In genomic region chr2:145807978-145808377, GRCh38 we compare ENCODE assay signal across 33 cellular contexts.
DNase-seq lines count a peak whose midpoint lies in the region; FAIRE-seq and TF ChIP-seq lines count a peak whose summit lies in the region.
"Had no signal": no experiment of that assay in that cellular context is flagged by ENCODE, and none has a peak within 500 bp of the region (broad histone marks: within the 10 kb centered on the region; RNA-seq: fewer than 3 reads in every experiment).

No MANE protein-coding gene starts in this region.

- no peaks in the 10 kb centered on the region for H3K27me3 ChIP-seq in mammary epithelial cell (ENCODE audit: insufficient read depth, low read length)
- H3K27me3 ChIP-seq in breast epithelium = no peaks in the 10 kb centered on the region
- no peaks in the 10 kb centered on the region for H3K27me3 ChIP-seq in astrocyte (ENCODE audit: insufficient read depth, low read length)
- no peaks in the 10 kb centered on the region for H3K27me3 ChIP-seq in neural progenitor cell
- H3K27me3 ChIP-seq: body of pancreas had no signal

- H3K36me3 Mint-ChIP-seq in astrocyte (ENCODE audit: low read depth, unreplicated experiment) = no peaks in the 10 kb centered on the region
- H3K36me3 Mint-ChIP-seq in neural progenitor cell = no peaks in the 10 kb centered on the region
- H3K36me3 Mint-ChIP-seq: CD8-positive, alpha-beta T cell; immature natural killer cell; mesothelial cell of epicardium; naive B cell had no signal

- no peak overlapping the region for H3K27ac Mint-ChIP-seq in astrocyte (ENCODE audit: unreplicated experiment)
- H3K27ac Mint-ChIP-seq in neural progenitor cell = no peak overlapping the region
- H3K27ac Mint-ChIP-seq: B cell; CD8-positive, alpha-beta T cell; immature natural killer cell; mesothelial cell of epicardium; naive B cell; T-helper 2 cell treated with Interferon-gamma antibody and Interleukin-4, amounts not matched to agents 5 μg/mL and 100 μg/mL, for 36 hours had no signal

- H3K9me3 Mint-ChIP-seq in astrocyte (ENCODE audit: unreplicated experiment) = no peaks in the 10 kb centered on the region
- no peaks in the 10 kb centered on the region for H3K9me3 Mint-ChIP-seq in neural progenitor cell
- H3K9me3 Mint-ChIP-seq: CD8-positive, alpha-beta T cell; immature natural killer cell; naive B cell; T-helper 2 cell treated with Interferon-gamma antibody and Interleukin-4, amounts not matched to agents 5 μg/mL and 100 μg/mL, for 36 hours had no signal

- dilution Hi-C loops in mammary epithelial cell (cut with HindIII; ENCODE audit: low sequenced_read_pairs) = no loop called here

- H4K20me1 ChIP-seq in mammary epithelial cell (ENCODE audit: insufficient read depth, low read length) = no peaks in the 10 kb centered on the region
- H4K20me1 ChIP-seq in astrocyte (ENCODE audit: insufficient read depth, low read length) = no peaks in the 10 kb centered on the region
- no peaks in the 10 kb centered on the region for H4K20me1 ChIP-seq in neural progenitor cell (ENCODE audit: low read depth)

- H3K79me2 ChIP-seq in mammary epithelial cell (ENCODE audit: insufficient read depth, low read length) = no peaks in the 10 kb centered on the region
- H3K79me2 ChIP-seq in astrocyte (ENCODE audit: insufficient read depth, low read length) = no peaks in the 10 kb centered on the region
- H3K79me2 ChIP-seq in neural progenitor cell (ENCODE audit: low read depth) = no peaks in the 10 kb centered on the region

- CTCF ChIA-PET in mammary epithelial cell (lab: Charles Lee; ENCODE audit: low non-redundant PET) = no interaction called here

- no peak for TF ChIP-seq CTCF in mammary epithelial cell (conservative IDR thresholded peaks at IDR 0.05 in 1 of 2, IDR thresholded peaks at IDR 0.05 in 1 of 2; ENCODE audit: extremely low read depth in 1 of 2, insufficient read depth in 1 of 2, low read depth in 1 of 2, low read length in 2 of 2)
- no peak for TF ChIP-seq CTCF in breast epithelium (IDR thresholded peaks at IDR 0.05)
- TF ChIP-seq CTCF in astrocyte (IDR thresholded peaks at IDR 0.05; ENCODE audit: insufficient read depth, low read depth, low read length) = no peak
- TF ChIP-seq CTCF in fibroblast of villous mesenchyme (IDR thresholded peaks at IDR 0.05; ENCODE audit: insufficient read depth, low read depth, low read length) = no peak
- no peak for TF ChIP-seq CTCF in neural progenitor cell (IDR thresholded peaks at IDR 0.05)

- in situ Hi-C loops in mammary epithelial cell (cut with MboI; ENCODE audit: low sequenced_read_pairs in 2 of 2) = no loop called here

- intact Hi-C loops in mammary epithelial cell (cut with micrococcal nuclease) (no loop called here), breast epithelium (cut with DNase I; ENCODE audit: low total_unique reads) (no loop called here)

- H3K36me3 ChIP-seq in mammary epithelial cell (ENCODE audit: insufficient read depth, low read length) (no peaks in the 10 kb centered on the region), breast epithelium (no peaks in the 10 kb centered on the region), astrocyte (ENCODE audit: insufficient read depth, low read length) (no peaks in the 10 kb centered on the region), neural progenitor cell (no peaks in the 10 kb centered on the region)
- H3K36me3 ChIP-seq: left ventricle myocardium inferior, thoracic aorta had no signal

- TF ChIP-seq POLR2A in breast epithelium (IDR thresholded peaks at IDR 0.05) = no peak

- H3K4me3 Mint-ChIP-seq in astrocyte (ENCODE audit: unreplicated experiment) (no peak overlapping the region), neural progenitor cell (no peak overlapping the region)
- H3K4me3 Mint-ChIP-seq: B cell; CD8-positive, alpha-beta T cell; immature natural killer cell; mesothelial cell of epicardium; naive B cell; T-helper 2 cell treated with Interferon-gamma antibody and Interleukin-4, amounts not matched to agents 5 μg/mL and 100 μg/mL, for 36 hours had no signal

- H3K9me3 ChIP-seq in mammary epithelial cell (replicated peaks; ENCODE audit: insufficient read depth, low read length) (no peaks in the 10 kb centered on the region), breast epithelium (no peaks in the 10 kb centered on the region), astrocyte (ENCODE audit: insufficient read depth, low read depth, low read length) (no peaks in the 10 kb centered on the region), neural progenitor cell (ENCODE audit: low read depth) (no peaks in the 10 kb centered on the region)
- H3K9me3 ChIP-seq: body of pancreas, left ventricle myocardium inferior, psoas muscle, thoracic aorta had no signal

- DNase-seq in mammary epithelial cell = peak; percentile 24
- no peak for DNase-seq in breast epithelium (ENCODE audit: low spot score in 2 of 2)
- DNase-seq in astrocyte (ENCODE audit: low read depth) = peak; percentile 18
- DNase-seq in fibroblast of villous mesenchyme (ENCODE audit: low read depth) = peak; percentile 12
- DNase-seq in germinal center (ENCODE audit: low spot score) = no peak
- no peak for DNase-seq in HK-2 (ENCODE audit: unreplicated experiment)
- DNase-seq in HT-29 (ENCODE audit: low spot score) = no peak
- no peak for DNase-seq in neural progenitor cell (ENCODE audit: low spot score)
- DNase-seq: activated CD4-positive, alpha-beta T cell treated with anti-CD3 and anti-CD28 coated beads for 4 hours; activated T-cell treated with anti-CD3 and anti-CD28 coated beads, Interleukin-2, amount 50 U/mL, for 1 hour; body of pancreas; CD8-positive, alpha-beta T cell; DMS 273 treated with DMSO at 0.1 percent for 48 hours; hippocampal formation; immature natural killer cell; left ventricle myocardium inferior; naive B cell; NCI-H1436; NCI-H510A treated with DMSO at 0.1 percent for 48 hours; occipital lobe; psoas muscle; Right ventricle myocardium superior; stimulated activated naive CD8-positive, alpha-beta T cell treated with anti-CD3 and anti-CD28 coated beads, Interleukin-15, Interleukin-2, amounts not matched to agents 100 U/mL and 50 U/mL, for 24 hours had no signal

- H2AFZ ChIP-seq in mammary epithelial cell (ENCODE audit: low read depth, low read length) = no peak overlapping the region
- no peak overlapping the region for H2AFZ ChIP-seq in astrocyte (ENCODE audit: low read depth, low read length)
- no peak overlapping the region for H2AFZ ChIP-seq in neural progenitor cell (replicated peaks)

- H3K9ac ChIP-seq in mammary epithelial cell (ENCODE audit: insufficient read depth, low read length) (no peak overlapping the region), astrocyte (ENCODE audit: low read length) (no peak overlapping the region), neural progenitor cell (no peak overlapping the region)
- H3K9ac ChIP-seq: KMS-11 had no signal

- H3K4me3 ChIP-seq in mammary epithelial cell (replicated peaks in 1 of 3; ENCODE audit: insufficient read depth in 1 of 3, low read depth in 2 of 3, low read length in 3 of 3) (no peak overlapping the region), breast epithelium (no peak overlapping the region), astrocyte (ENCODE audit: insufficient read depth, low read depth, low read length) (no peak overlapping the region), fibroblast of villous mesenchyme (ENCODE audit: low read depth, low read length) (no peak overlapping the region), neural progenitor cell (no peak overlapping the region)
- H3K4me3 ChIP-seq: body of pancreas, left ventricle myocardium inferior, psoas muscle, thoracic aorta had no signal

- no peaks in the 10 kb centered on the region for H3F3A ChIP-seq in neural progenitor cell (ENCODE audit: low read depth)

- H3K4me2 ChIP-seq in mammary epithelial cell (ENCODE audit: insufficient read depth, low read depth, low read length) = no peak overlapping the region
- no peak overlapping the region for H3K4me2 ChIP-seq in astrocyte (ENCODE audit: low read length)
- H3K4me2 ChIP-seq in neural progenitor cell = no peak overlapping the region
- H3K4me2 ChIP-seq: KMS-11 had no signal

- no peak overlapping the region for H3K27ac ChIP-seq in mammary epithelial cell (ENCODE audit: insufficient read depth, low read depth, low read length)
- no peak overlapping the region for H3K27ac ChIP-seq in breast epithelium
- H3K27ac ChIP-seq in astrocyte (ENCODE audit: low read depth, low read length) = no peak overlapping the region
- no peak overlapping the region for H3K27ac ChIP-seq in neural progenitor cell
- H3K27ac ChIP-seq: 22Rv1, body of pancreas, KMS-11, left ventricle myocardium inferior, psoas muscle, thoracic aorta, VCaP had no signal

- H3K27me3 Mint-ChIP-seq in astrocyte (ENCODE audit: low read depth, unreplicated experiment) (no peaks in the 10 kb centered on the region), neural progenitor cell (ENCODE audit: insufficient read depth, low read depth) (no peaks in the 10 kb centered on the region)
- H3K27me3 Mint-ChIP-seq: B cell, naive B cell had no signal

- H3K4me1 Mint-ChIP-seq in astrocyte (ENCODE audit: low read depth, unreplicated experiment) (peaks cover 15% of the 10 kb centered on the region), neural progenitor cell (peaks cover 4% of the 10 kb centered on the region)
- H3K4me1 Mint-ChIP-seq: B cell, immature natural killer cell, naive B cell had no signal

- no TSS peak for BruUV-seq in mammary epithelial cell (replicated peaks; lab: Mats Ljungman, UMichigan)

- H3K4me1 ChIP-seq in mammary epithelial cell (ENCODE audit: insufficient read depth, low read length) (peaks cover 9% of the 10 kb centered on the region), breast epithelium (no peaks in the 10 kb centered on the region), astrocyte (ENCODE audit: insufficient read depth, low read length) (peaks cover 10% of the 10 kb centered on the region), neural progenitor cell (no peaks in the 10 kb centered on the region)
- H3K4me1 ChIP-seq: body of pancreas, left ventricle myocardium inferior, psoas muscle had no signal

- FAIRE-seq in astrocyte (lab: Jason Lieb, UNC) = no peak
- FAIRE-seq: frontal cortex, H54, urothelium cell line had no signal

Comparison
In these comparisons a context has a peak if more than half of its experiments do, and no peak if none do; other contexts are left out.
1. DNase-seq: peak in mammary epithelial cell (single experiment), astrocyte (single experiment) and fibroblast of villous mesenchyme (single experiment); none in breast epithelium (0 of 2), germinal center (single experiment), HK-2 (single experiment), HT-29 (single experiment) and neural progenitor cell (single experiment).